10 cellular contexts compared by ENCODE assay signal in genomic region chr4:128355301-128355700, GRCh38.
A peak's percentile ranks its signal among the peaks of the same experiment; 100 is the strongest.
DNase-seq lines count a peak whose midpoint lies in the region; ATAC-seq, FAIRE-seq and TF ChIP-seq lines count a peak whose summit lies in the region.
"Had no signal": no experiment of that assay in that cellular context is flagged by ENCODE, and none has a peak within 500 bp of the region (broad histone marks: within the 10 kb centered on the region; RNA-seq: fewer than 3 reads in every experiment).

No MANE protein-coding gene starts in this region.

- no peaks in the 10 kb centered on the region for H3K36me3 Mint-ChIP-seq in progenitor cell of endocrine pancreas (ENCODE audit: insufficient read depth)
- H3K36me3 Mint-ChIP-seq in activated naive CD8-positive, alpha-beta T cell treated with anti-CD3 and anti-CD28 coated beads for 36 hours, result peaks cover 7% of the 10 kb centered on the region

- TF ChIP-seq CTCF in progenitor cell of endocrine pancreas (IDR thresholded peaks at IDR 0.05; ENCODE audit: unreplicated experiment), result no peak

- DNase-seq in GM19239 (ENCODE audit: insufficient read length, low spot score), result peak; percentile 17
- DNase-seq in amniotic epithelial cell (ENCODE audit: low read depth), result peak; percentile 43
- DNase-seq in progenitor cell of endocrine pancreas (ENCODE audit: low spot score, unreplicated experiment), result no peak
- DNase-seq in SIG-M5 (lab: John Stamatoyannopoulos, UW), result no peak
- no peak for DNase-seq in stimulated activated naive CD4-positive, alpha-beta T cell (lab: John Stamatoyannopoulos, UW)
- no peak for DNase-seq in activated naive CD8-positive, alpha-beta T cell treated with anti-CD3 and anti-CD28 coated beads for 36 hours
- DNase-seq: aorta, SHP77, spleen had no signal

- ATAC-seq in HG03196 (IDR thresholded peaks at IDR 0.05; ENCODE audit: unreplicated experiment), result peak; percentile 89

- H3K4me1 Mint-ChIP-seq in progenitor cell of endocrine pancreas (ENCODE audit: low read depth), result peaks cover 16% of the 10 kb centered on the region
- peaks cover 3% of the 10 kb centered on the region for H3K4me1 Mint-ChIP-seq in activated naive CD8-positive, alpha-beta T cell treated with anti-CD3 and anti-CD28 coated beads for 36 hours

- no peaks in the 10 kb centered on the region for H3K9me3 Mint-ChIP-seq in progenitor cell of endocrine pancreas (ENCODE audit: low read depth)
- H3K9me3 Mint-ChIP-seq in activated naive CD8-positive, alpha-beta T cell treated with anti-CD3 and anti-CD28 coated beads for 36 hours, result no peaks in the 10 kb centered on the region

- no peaks in the 10 kb centered on the region for H3K27me3 Mint-ChIP-seq in progenitor cell of endocrine pancreas
- H3K27me3 Mint-ChIP-seq in activated naive CD8-positive, alpha-beta T cell treated with anti-CD3 and anti-CD28 coated beads for 36 hours, result no peaks in the 10 kb centered on the region

- H3K27ac Mint-ChIP-seq in progenitor cell of endocrine pancreas, result peak overlapping the region; percentile 35
- H3K27ac Mint-ChIP-seq in activated naive CD8-positive, alpha-beta T cell treated with anti-CD3 and anti-CD28 coated beads for 36 hours, result no peak overlapping the region

- peak; percentile 89 for FAIRE-seq in GM19239 (lab: Jason Lieb, UNC)

- no peak overlapping the region for H3K4me3 Mint-ChIP-seq in progenitor cell of endocrine pancreas (ENCODE audit: low read depth)
- H3K4me3 Mint-ChIP-seq in activated naive CD8-positive, alpha-beta T cell treated with anti-CD3 and anti-CD28 coated beads for 36 hours, result no peak overlapping the region

Comparison
In these comparisons a context has a peak if more than half of its experiments do, and no peak if none do; other contexts are left out.
1. DNase-seq: peak in GM19239 (single experiment) and amniotic epithelial cell (single experiment); none in progenitor cell of endocrine pancreas (single experiment), SIG-M5 (single experiment), stimulated activated naive CD4-positive, alpha-beta T cell (0 of 6) and activated naive CD8-positive, alpha-beta T cell treated with anti-CD3 and anti-CD28 coated beads for 36 hours (single experiment).